Comparison of ENCODE assay signal across 11 cellular contexts in genomic region chr10:95756796-95757657, GRCh38. TPM values are rescaled to one million over a fixed set of nuclear protein-coding genes. Genes with fewer than 3 reads are reported as not detected.
DNase-seq lines count a peak whose midpoint lies in the region; ATAC-seq and TF ChIP-seq lines count a peak whose summit lies in the region.
"Had no signal": no experiment of that assay in that cellular context is flagged by ENCODE, and none has a peak within 500 bp of the region (broad histone marks: within the 10 kb centered on the region; RNA-seq: fewer than 3 reads in every experiment).

No MANE protein-coding gene starts in this region.

- 52% methylated on average over 5 of the region's 5 CpGs for WGBS in hepatocyte (ENCODE audit: low lambda C conversion rate, missing lambda C conversion rate)
- WGBS in sigmoid colon, 2 donors = 42 to 44% methylated on average over 5 of the region's 5 CpGs

- H3K9me2 ChIP-seq in SU-DHL-6 (replicated peaks; ENCODE audit: insufficient read depth, low read length) (no peaks in the 10 kb centered on the region), hepatocyte (replicated peaks; ENCODE audit: insufficient read depth) (no peaks in the 10 kb centered on the region)

- peak; percentile 46 for DNase-seq in GM12865 (ENCODE audit: low read depth)
- no peak for DNase-seq in hepatocyte (ENCODE audit: low spot score)
- DNase-seq in sigmoid colon = no peak
- no peak for DNase-seq in NCI-H1417 treated with DMSO at 0.1 percent for 48 hours (lab: John Stamatoyannopoulos, UW)
- DNase-seq in NCI-H2029 (lab: John Stamatoyannopoulos, UW) = no peak
- DNase-seq in NCI-H1436 treated with DMSO at 0.1 percent for 48 hours (lab: John Stamatoyannopoulos, UW) = no peak
- no peak for DNase-seq in left lobe of liver (ENCODE audit: low spot score)
- DNase-seq: NCI-H1105 treated with DMSO at 0.1 percent for 48 hours, WERI-Rb-1 had no signal

- H3K9me3 ChIP-seq in SU-DHL-6 (ENCODE audit: insufficient read depth, low read length) (no peaks in the 10 kb centered on the region), hepatocyte (ENCODE audit: low read depth) (no peaks in the 10 kb centered on the region), sigmoid colon (no peaks in the 10 kb centered on the region)

- H3F3A ChIP-seq in SU-DHL-6 (ENCODE audit: insufficient read depth) = peaks cover 44% of the 10 kb centered on the region

- peak overlapping the region; percentile 57 for H3K9ac ChIP-seq in SU-DHL-6 (ENCODE audit: low read length)

- no peak for ATAC-seq in left lobe of liver

- H3K4me2 ChIP-seq in SU-DHL-6 (ENCODE audit: low read depth, low read length, poor library complexity, severe bottlenecking) = peak overlapping the region; percentile 73
- peak overlapping the region; percentile 74 for H3K4me2 ChIP-seq in hepatocyte

- H3K27ac ChIP-seq in SU-DHL-6 (ENCODE audit: low read depth, low read length) (peak overlapping the region; percentile 92), hepatocyte (no peak overlapping the region), sigmoid colon (peak overlapping the region; percentile 64 to 86 (median 77))
- H3K27ac ChIP-seq: WERI-Rb-1 had no signal

- H3K36me3 ChIP-seq in SU-DHL-6 (ENCODE audit: low read length) (no peaks in the 10 kb centered on the region), hepatocyte (replicated peaks; ENCODE audit: insufficient read depth, low read depth) (no peaks in the 10 kb centered on the region), sigmoid colon (no peaks in the 10 kb centered on the region)
- H3K36me3 ChIP-seq: WERI-Rb-1 had no signal

- H3K4me3 ChIP-seq in GM12865 (ENCODE audit: low read depth, low read length) = peak overlapping the region; percentile 99
- H3K4me3 ChIP-seq in SU-DHL-6 (ENCODE audit: insufficient read depth, low read length, poor library complexity, severe bottlenecking) = peak overlapping the region; percentile 51
- H3K4me3 ChIP-seq in hepatocyte = no peak overlapping the region
- H3K4me3 ChIP-seq in sigmoid colon = peak overlapping the region; percentile 18 to 51 (median 42)

- peak overlapping the region; percentile 73 for H2AFZ ChIP-seq in SU-DHL-6 (ENCODE audit: low read depth, low read length, severe bottlenecking)
- no peak overlapping the region for H2AFZ ChIP-seq in hepatocyte

- TF ChIP-seq EP300 in sigmoid colon (IDR thresholded peaks at IDR 0.05) = no peak

- TF ChIP-seq CTCF in GM12865 (IDR thresholded peaks at IDR 0.05; ENCODE audit: insufficient read depth, low read depth, low read length, missing control alignments) (no peak), SU-DHL-6 (IDR thresholded peaks at IDR 0.05; ENCODE audit: insufficient read depth, low read length, poor library complexity, severe bottlenecking) (no peak), hepatocyte (IDR thresholded peaks at IDR 0.05; ENCODE audit: poor library complexity) (no peak), sigmoid colon (IDR thresholded peaks at IDR 0.05) (no peak)

- intact Hi-C loops in sigmoid colon (cut with DNase I) = loop anchor here (5.0 kb wide), 2 partner anchors 35 to 85 kb away; no protein-coding TSS in a partner anchor

- H3K79me2 ChIP-seq in SU-DHL-6 (ENCODE audit: insufficient read depth, low read length) = 0 out of 2 replicates have a peak, but pooled peaks cover 5% of the 10 kb centered on the region
- no peaks in the 10 kb centered on the region for H3K79me2 ChIP-seq in hepatocyte

- no peak for TF ChIP-seq POLR2A in sigmoid colon (IDR thresholded peaks at IDR 0.05)

- H4K20me1 ChIP-seq in SU-DHL-6 (ENCODE audit: low read depth, low read length) = no peaks in the 10 kb centered on the region
- H4K20me1 ChIP-seq in hepatocyte (ENCODE audit: insufficient read depth, poor library complexity, severe bottlenecking) = no peaks in the 10 kb centered on the region

- H3K27me3 ChIP-seq in SU-DHL-6 (ENCODE audit: low read length) = no peaks in the 10 kb centered on the region
- H3K27me3 ChIP-seq in hepatocyte = peaks cover 10% of the 10 kb centered on the region
- no peaks in the 10 kb centered on the region for H3K27me3 ChIP-seq in sigmoid colon

- H3K4me1 ChIP-seq in hepatocyte (ENCODE audit: insufficient read depth) = no peaks in the 10 kb centered on the region
- peaks cover 0 to 42% (median 38%) of the 10 kb centered on the region in 4 donors for H3K4me1 ChIP-seq in sigmoid colon

RNA-seq across cellular contexts. Expression of gene ENTPD1, which starts 1.1 kb away (rescaled TPM):
- total RNA-seq in hepatocyte = 6.2 and 8.9 TPM in 2 replicates
- 1.5 and 4.1 TPM in 2 replicates for polyA plus RNA-seq in hepatocyte
- 100 to 1,000 TPM in 1 of 4 donors, 10 to 100 TPM in 3; 18.5 to 112 (median 24.1) TPM for total RNA-seq in sigmoid colon
- 10 to 100 TPM in 1 of 3 donors, 1 to 10 TPM in 2; 5.4 to 12.0 (median 9.9) TPM for polyA plus RNA-seq in sigmoid colon
- 1.9 TPM for total RNA-seq in left lobe of liver
- total RNA-seq: progenitor cell of endocrine pancreas had no signal
